17 cellular contexts compared by ENCODE assay signal in genomic region chr7:108578937-108579336, GRCh38. TPM values are rescaled to one million over a fixed set of nuclear protein-coding genes. Genes with fewer than 3 reads are reported as not detected.
DNase-seq lines count a peak whose midpoint lies in the region; ATAC-seq and TF ChIP-seq lines count a peak whose summit lies in the region.
"Had no signal": no experiment of that assay in that cellular context is flagged by ENCODE, and none has a peak within 500 bp of the region (broad histone marks: within the 10 kb centered on the region; RNA-seq: fewer than 3 reads in every experiment).

No MANE protein-coding gene starts in this region.

- peak overlapping the region; percentile 85 for H3K4me3 Mint-ChIP-seq in endothelial cell (ENCODE audit: unreplicated experiment)
- H3K4me3 Mint-ChIP-seq: CD14-positive monocyte; CD4-positive, alpha-beta memory T cell; CD4-positive, CD25-positive, alpha-beta regulatory T cell had no signal

- H3K4me1 Mint-ChIP-seq in endothelial cell (ENCODE audit: unreplicated experiment): no peaks in the 10 kb centered on the region

- DNase-seq in endothelial cell (ENCODE audit: low spot score): no peak
- no peak for DNase-seq in SKM-1 treated with dmso at 0.1 percent for 144 hours (lab: John Stamatoyannopoulos, UW; ENCODE audit: unreplicated experiment)
- DNase-seq: 8988T; ACHN; BE2C; C1 segment of cervical spinal cord; Calu3; CD4-positive, alpha-beta memory T cell; CD4-positive, CD25-positive, alpha-beta regulatory T cell; CD8-positive, alpha-beta memory T cell; COR-L47; GF-D8 had no signal

- H3K36me3 Mint-ChIP-seq in endothelial cell (ENCODE audit: low read depth, unreplicated experiment): peaks cover 33% of the 10 kb centered on the region

- H3K27ac ChIP-seq in VCaP: peak overlapping the region; percentile 47; the same call in 1 of the 2 replicates
- H3K27ac ChIP-seq: BLaER1 had no signal

- TF ChIP-seq CTCF in VCaP (conservative IDR thresholded peaks at IDR 0.05) (no peak), endothelial cell (IDR thresholded peaks at IDR 0.05; ENCODE audit: unreplicated experiment) (no peak)

- H3K27ac Mint-ChIP-seq in endothelial cell (ENCODE audit: unreplicated experiment): no peak overlapping the region
- H3K27ac Mint-ChIP-seq: CD4-positive, alpha-beta memory T cell; CD4-positive, CD25-positive, alpha-beta regulatory T cell had no signal

- H3K9me3 Mint-ChIP-seq in endothelial cell (ENCODE audit: unreplicated experiment): peaks cover 4% of the 10 kb centered on the region
- H3K9me3 Mint-ChIP-seq: CD8-positive, alpha-beta memory T cell had no signal

- ATAC-seq in GM18907 (IDR thresholded peaks at IDR 0.05; ENCODE audit: unreplicated experiment): no peak
- no peak for ATAC-seq in GM19395 (IDR thresholded peaks at IDR 0.05; ENCODE audit: unreplicated experiment)

- H3K27me3 Mint-ChIP-seq in endothelial cell (ENCODE audit: unreplicated experiment): peaks cover 2% of the 10 kb centered on the region
- H3K27me3 Mint-ChIP-seq: CD4-positive, alpha-beta memory T cell; CD4-positive, CD25-positive, alpha-beta regulatory T cell; CD8-positive, alpha-beta memory T cell had no signal

RNA-seq across cellular contexts. Expression of gene DNAJB9, which starts 9.3 kb away (rescaled TPM):
- 18.6 TPM for total RNA-seq in endothelial cell (ENCODE audit: unreplicated experiment)

RNA-seq across cellular contexts. Expression of gene THAP5, which starts 9.4 kb away (rescaled TPM):
- 16.4 TPM for total RNA-seq in endothelial cell (ENCODE audit: unreplicated experiment)

RNA-seq across cellular contexts. Expression of gene PNPLA8, which starts 53.0 kb away (rescaled TPM):
- total RNA-seq in endothelial cell (ENCODE audit: unreplicated experiment): 15.6 TPM
